In the genomic region with DNA sequence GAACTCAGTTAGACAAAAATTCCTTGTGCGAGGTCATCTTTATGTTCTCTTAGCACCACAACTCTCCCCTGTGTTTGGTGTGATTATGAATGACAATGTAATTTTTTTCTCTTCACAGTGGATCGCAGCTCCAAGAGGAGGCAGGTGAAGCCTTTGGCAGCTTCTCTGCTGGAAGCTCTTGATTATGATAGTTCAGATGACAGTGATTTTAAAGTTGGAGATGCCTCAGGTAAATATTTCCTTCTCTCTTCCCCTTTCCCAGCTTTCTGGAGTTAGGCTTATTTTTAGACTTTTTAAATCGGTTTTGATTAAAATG, we compare ENCODE assay signal across 8 cellular contexts. TPM values are rescaled to one million over a fixed set of nuclear protein-coding genes. Genes with fewer than 3 reads are reported as not detected.
A peak's percentile ranks its signal among the peaks of the same experiment; 100 is the strongest.
DNase-seq lines count a peak whose midpoint lies in the region; ATAC-seq and TF ChIP-seq lines count a peak whose summit lies in the region.

No MANE protein-coding gene starts in this region.

- peaks cover 5% of the 10 kb centered on the region; the same call in 1 of the 2 replicates for H4K20me1 ChIP-seq in HCT116 (ENCODE audit: insufficient read depth)

- peak overlapping the region; percentile 82 for H3K27ac Mint-ChIP-seq in CD4-positive, alpha-beta T cell

- peak overlapping the region; percentile 83 to 92 for H3K4me3 ChIP-seq in HCT116 (replicated peaks in 1 of 2; ENCODE audit: low read depth in 1 of 2, low read length in 2 of 2)
- H3K4me3 ChIP-seq in iPS-15b (ENCODE audit: low read depth, low read length) = peak overlapping the region; percentile 94
- peak overlapping the region; percentile 97 for H3K4me3 ChIP-seq in thoracic aorta

- CTCF ChIA-PET in CD4-positive, alpha-beta T cell (lab: Charles Lee) = interaction anchor here (0.9 to 1.0 kb wide), 2 partner anchors 28 to 34 kb away, joined by 3 read pairs; a partner anchor contains a TSS
- CTCF ChIA-PET in HCT116 (lab: Charles Lee) = interaction anchor here (1.0 kb wide), 1 partner anchor 237 kb away, joined by 5 read pairs; no protein-coding TSS in a partner anchor

- intact Hi-C loops in CD4-positive, alpha-beta T cell (cut with DNase I, micrococcal nuclease) = no loop called here
- intact Hi-C loops in HCT116 (cut with micrococcal nuclease) = no loop called here

- peaks cover 55% of the 10 kb centered on the region for H3K79me2 ChIP-seq in HCT116 (ENCODE audit: insufficient read depth, low read length)

- peak overlapping the region; percentile 96 for H3K4me2 ChIP-seq in HCT116 (ENCODE audit: low read length)

- no peak overlapping the region for H2AFZ ChIP-seq in HCT116 (ENCODE audit: low read depth, low read length, poor library complexity, severe bottlenecking)

- BruUV-seq in HCT116 (replicated peaks; lab: Mats Ljungman, UMichigan) = TSS peak; percentile 36

- no peak for DNase-seq in CD4-positive, alpha-beta T cell
- DNase-seq in HCT116 (ENCODE audit: low read depth, low spot score) (no peak), thoracic aorta (ENCODE audit: low spot score) (no peak), HPDE6-E6E7 (ENCODE audit: extremely low spot score) (no peak), NCI-H2196 (lab: John Stamatoyannopoulos, UW; ENCODE audit: unreplicated experiment) (no peak)

- no peaks in the 10 kb centered on the region for H3K9me3 ChIP-seq in CD4-positive, alpha-beta T cell (ENCODE audit: control insufficient read depth, low read length)
- H3K9me3 ChIP-seq in HCT116 (ENCODE audit: control insufficient read depth in 1 of 2, insufficient read depth in 1 of 2, low read depth in 1 of 2, low read length in 2 of 2) = no peaks in the 10 kb centered on the region
- no peaks in the 10 kb centered on the region for H3K9me3 ChIP-seq in iPS-15b (ENCODE audit: control insufficient read depth, insufficient read depth, low read length)
- H3K9me3 ChIP-seq in thoracic aorta = no peaks in the 10 kb centered on the region

- H3K27me3 ChIP-seq in CD4-positive, alpha-beta T cell (ENCODE audit: control insufficient read depth, insufficient read depth, low read length) = peaks cover 9% of the 10 kb centered on the region
- H3K27me3 ChIP-seq in HCT116 (ENCODE audit: insufficient read depth, low read length) (no peaks in the 10 kb centered on the region), iPS-15b (ENCODE audit: control insufficient read depth, insufficient read depth, low read length) (no peaks in the 10 kb centered on the region), thoracic aorta (replicated peaks; ENCODE audit: insufficient read depth) (no peaks in the 10 kb centered on the region)

- H3K9ac ChIP-seq in HCT116 (ENCODE audit: low read length) (peak overlapping the region; percentile 94), iPS-15b (ENCODE audit: low read depth, low read length) (no peak overlapping the region)

- H3K36me3 ChIP-seq in HCT116 (ENCODE audit: control insufficient read depth in 1 of 2, insufficient read depth in 2 of 2, low read length in 2 of 2) (peaks cover 4 to 5% of the 10 kb centered on the region in 2 experiments; a peak in 1 of 4 replicates), iPS-15b (ENCODE audit: control insufficient read depth, insufficient read depth, low read length) (no peaks in the 10 kb centered on the region), thoracic aorta (no peaks in the 10 kb centered on the region)

- H3K4me1 ChIP-seq in HCT116 (ENCODE audit: control insufficient read depth in 1 of 2, insufficient read depth in 2 of 2, low read length in 2 of 2) (peaks cover 0 to 21% of the 10 kb centered on the region in 2 experiments; a peak in 3 of 4 replicates), iPS-15b (ENCODE audit: control insufficient read depth, insufficient read depth, low read length) (peaks cover 5% of the 10 kb centered on the region), thoracic aorta (ENCODE audit: control insufficient read depth in 1 of 2, low read depth in 2 of 2) (peaks cover 12 to 23% of the 10 kb centered on the region in 2 donors)

- H3K4me1 Mint-ChIP-seq in CD4-positive, alpha-beta T cell (ENCODE audit: low read depth) = peaks cover 63% of the 10 kb centered on the region

- no peaks in the 10 kb centered on the region for H3K9me3 Mint-ChIP-seq in CD4-positive, alpha-beta T cell

- RAD21 ChIA-PET in HCT116 (lab: Charles Lee; ENCODE audit: low non-redundant PET in 1 of 2, low total read pairs in 2 of 2, uncharacterized antibody in 2 of 2, unreplicated experiment in 2 of 2) = no interaction called here

- no peak for TF ChIP-seq CTCF in CD4-positive, alpha-beta T cell (IDR thresholded peaks at IDR 0.05)
- TF ChIP-seq CTCF in HCT116 (IDR thresholded peaks at IDR 0.05 in 2 of 3, conservative IDR thresholded peaks at IDR 0.05 in 1 of 3; ENCODE audit: borderline replicate concordance in 1 of 3, insufficient read depth in 1 of 3, low read depth in 2 of 3, low read length in 2 of 3) = no peak
- no peak for TF ChIP-seq CTCF in VCaP (conservative IDR thresholded peaks at IDR 0.05)
- no peak for TF ChIP-seq CTCF in thoracic aorta (IDR thresholded peaks at IDR 0.05)

- ATAC-seq in CD4-positive, alpha-beta T cell (ENCODE audit: poor library complexity) = no peak
- ATAC-seq in HCT116 = no peak
- no peak for ATAC-seq in thoracic aorta (ENCODE audit: insufficient number of reproducible peaks, low FRiP score, low read depth)
- no peak for ATAC-seq in HG02870 (IDR thresholded peaks at IDR 0.05; ENCODE audit: unreplicated experiment)

- no peaks in the 10 kb centered on the region; the same call in 1 of the 2 replicates for H3K9me2 ChIP-seq in HCT116 (ENCODE audit: insufficient read depth)

- H3K4me3 Mint-ChIP-seq in CD4-positive, alpha-beta T cell = peak overlapping the region; percentile 98

- H3K36me3 Mint-ChIP-seq in CD4-positive, alpha-beta T cell (ENCODE audit: low read depth) = peaks cover 44% of the 10 kb centered on the region

- POLR2A ChIA-PET in CD4-positive, alpha-beta T cell (lab: Charles Lee) = interaction anchor here (0.6 to 5.0 kb wide), 3 partner anchors 10 to 34 kb away, joined by 3 to 141 read pairs (median 3); a partner anchor contains a TSS
- POLR2A ChIA-PET in HCT116 (lab: Charles Lee) = no interaction called here

- H3K27me3 Mint-ChIP-seq in CD4-positive, alpha-beta T cell = no peaks in the 10 kb centered on the region

- no peak overlapping the region for H3K27ac ChIP-seq in CD4-positive, alpha-beta T cell (ENCODE audit: low read depth, low read length)
- H3K27ac ChIP-seq in HCT116 (ENCODE audit: low read depth, low read length) = peak overlapping the region; percentile 76; the same call in 1 of the 2 replicates
- H3K27ac ChIP-seq in VCaP = peak overlapping the region; percentile 97
- no peak overlapping the region for H3K27ac ChIP-seq in thoracic aorta

- no peak for TF ChIP-seq POLR2A in HCT116 (IDR thresholded peaks at IDR 0.05; ENCODE audit: borderline replicate concordance, extremely low read depth, insufficient read depth, insufficient read length)

- no peak for TF ChIP-seq RAD21 in HCT116 (IDR thresholded peaks at IDR 0.05; ENCODE audit: low read depth)

TF ChIP-seq in HCT116, 20 proteins besides CTCF, POLR2A, EP300 and RAD21:
- TF ChIP-seq JUND (IDR thresholded peaks at IDR 0.05) (no peak), CBX3 (IDR thresholded peaks at IDR 0.05; ENCODE audit: low read depth) (no peak), YY1 (IDR thresholded peaks at IDR 0.05; ENCODE audit: extremely low read depth, insufficient replicate concordance, low read depth, low read length) (no peak), TCF7L2 (IDR thresholded peaks at IDR 0.05; ENCODE audit: borderline replicate concordance, extremely low read depth, insufficient read depth, insufficient read length) (no peak), ZNF274 (IDR thresholded peaks at IDR 0.05; ENCODE audit: low read depth, low read length) (no peak), SRF (IDR thresholded peaks at IDR 0.05; ENCODE audit: low read depth) (no peak), ZBTB33 (IDR thresholded peaks at IDR 0.05; ENCODE audit: extremely low read depth, insufficient replicate concordance, low read length) (no peak), SIN3A (IDR thresholded peaks at IDR 0.05; ENCODE audit: low read depth) (no peak)

RNA-seq across cellular contexts. Expression of gene PHF14, which starts 1.0 kb away (rescaled TPM):
- 10 to 100 TPM; 23.1 TPM for total RNA-seq in CD4-positive, alpha-beta T cell
- total RNA-seq in HCT116 (2021; ENCODE audit: unreplicated experiment) (13.8 TPM), thoracic aorta (10 to 100 TPM; 26.5 to 46.1 TPM)
- 3.3 and 3.6 TPM in 2 replicates for polyA plus RNA-seq in HCT116 (2012)

Comparison
In these comparisons a context has a peak if more than half of its experiments do, and no peak if none do; other contexts are left out.
1. H3K27ac ChIP-seq: peak in HCT116 (single experiment) and VCaP (single experiment); none in CD4-positive, alpha-beta T cell (single experiment) and thoracic aorta (0 of 2).
2. Peak in every context shown above with its lines, with median percentiles within 50 percentile points of each other: H3K4me3 ChIP-seq.